In the genomic region with DNA sequence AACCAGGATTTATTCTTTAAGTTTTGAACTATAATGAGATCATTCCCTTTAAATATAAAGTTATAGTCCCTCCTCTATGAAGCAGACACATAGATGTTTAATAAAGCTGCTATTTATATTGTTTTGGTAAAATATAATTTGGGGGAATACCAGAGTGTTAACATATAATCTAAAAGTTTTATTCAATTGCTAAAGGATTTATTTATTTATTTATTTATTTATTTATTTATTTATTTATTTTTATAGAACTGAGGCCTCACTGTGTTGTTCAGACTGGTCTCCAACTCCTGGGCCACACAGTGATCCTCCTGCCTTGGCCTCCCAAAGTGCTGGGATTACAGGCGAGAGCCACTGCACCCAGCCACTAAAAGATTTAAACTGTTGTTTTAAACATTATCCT, we compare ENCODE assay signal across 9 cellular contexts.
"Had no signal": no experiment of that assay in that cellular context is flagged by ENCODE, and none has a peak within 500 bp of the region (broad histone marks: within the 10 kb centered on the region; RNA-seq: fewer than 3 reads in every experiment).

No MANE protein-coding gene starts in this region.

- DNase-seq: IMR-90, Karpas-422, KBM-7, KG1 had no signal

- FAIRE-seq: HepG2, HTR-8/SVneo, K562 had no signal

- H3K27ac ChIP-seq: HL-60, KMS-11 had no signal

- H3K4me2 ChIP-seq: KMS-11 had no signal

- H3K4me3 ChIP-seq: K562 had no signal

- ATAC-seq: HepG2, K562 had no signal
